ENCODE assay signal across 1 cellular context in the genomic region with DNA sequence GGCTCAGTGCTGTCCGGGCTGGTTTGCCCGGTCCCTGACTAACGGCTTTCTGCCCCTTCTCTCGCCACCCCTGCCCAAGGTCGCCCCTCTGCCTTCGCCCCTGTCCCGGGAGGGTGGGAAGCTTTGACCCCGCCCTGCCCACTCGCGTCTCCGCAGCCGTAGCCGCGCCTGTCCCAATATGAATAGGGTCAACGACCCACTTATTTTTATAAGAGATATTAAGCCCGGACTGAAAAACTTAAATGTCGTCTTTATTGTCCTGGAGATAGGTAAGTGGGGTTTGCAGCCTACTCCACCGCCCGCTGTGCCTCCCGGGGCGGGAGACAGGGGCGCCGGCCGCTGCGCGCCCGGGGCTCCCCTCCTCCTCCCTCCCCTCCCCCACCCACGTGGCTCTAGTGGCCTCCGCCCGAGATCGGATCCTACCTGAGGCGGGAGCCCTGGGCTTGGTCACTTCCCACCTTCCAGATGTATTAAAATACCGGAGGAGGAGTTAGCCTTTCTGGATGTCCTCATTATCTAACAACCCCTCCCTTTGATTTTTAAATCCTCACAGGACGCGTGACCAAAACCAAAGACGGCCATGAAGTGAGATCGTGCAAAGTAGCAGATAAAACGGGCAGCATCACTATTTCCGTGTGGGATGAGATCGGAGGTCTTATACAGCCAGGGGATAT.
TF ChIP-seq lines count a peak whose summit lies in the region.

No MANE protein-coding gene starts in this region.

TF ChIP-seq in K562, 482 proteins besides CTCF, POLR2A, EP300 and RAD21 (continued from another document):
- TF ChIP-seq, protein P1, sequence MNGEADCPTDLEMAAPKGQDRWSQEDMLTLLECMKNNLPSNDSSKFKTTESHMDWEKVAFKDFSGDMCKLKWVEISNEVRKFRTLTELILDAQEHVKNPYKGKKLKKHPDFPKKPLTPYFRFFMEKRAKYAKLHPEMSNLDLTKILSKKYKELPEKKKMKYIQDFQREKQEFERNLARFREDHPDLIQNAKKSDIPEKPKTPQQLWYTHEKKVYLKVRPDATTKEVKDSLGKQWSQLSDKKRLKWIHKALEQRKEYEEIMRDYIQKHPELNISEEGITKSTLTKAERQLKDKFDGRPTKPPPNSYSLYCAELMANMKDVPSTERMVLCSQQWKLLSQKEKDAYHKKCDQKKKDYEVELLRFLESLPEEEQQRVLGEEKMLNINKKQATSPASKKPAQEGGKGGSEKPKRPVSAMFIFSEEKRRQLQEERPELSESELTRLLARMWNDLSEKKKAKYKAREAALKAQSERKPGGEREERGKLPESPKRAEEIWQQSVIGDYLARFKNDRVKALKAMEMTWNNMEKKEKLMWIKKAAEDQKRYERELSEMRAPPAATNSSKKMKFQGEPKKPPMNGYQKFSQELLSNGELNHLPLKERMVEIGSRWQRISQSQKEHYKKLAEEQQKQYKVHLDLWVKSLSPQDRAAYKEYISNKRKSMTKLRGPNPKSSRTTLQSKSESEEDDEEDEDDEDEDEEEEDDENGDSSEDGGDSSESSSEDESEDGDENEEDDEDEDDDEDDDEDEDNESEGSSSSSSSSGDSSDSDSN (IDR thresholded peaks at IDR 0.05; ENCODE audit: borderline replicate concordance in 1 of 2, low read depth in 2 of 2, low read length in 2 of 2), result peak in 1 of 2 experiments; percentile 39; a peak in 1 of 4 replicates
- TF ChIP-seq CBX8 (IDR thresholded peaks at IDR 0.05; ENCODE audit: borderline replicate concordance, extremely low read depth, low read depth, low read length, poor library complexity, severe bottlenecking) (no peak), CHD2 (IDR thresholded peaks at IDR 0.05; ENCODE audit: low read depth, low read length) (peak; percentile 52; the same call in 1 of the 2 replicates), ZKSCAN8 (CRISPR knock-in tag; IDR thresholded peaks at IDR 0.05) (0 out of 2 replicates have a peak, but pooled peaks have one; percentile 24), MYBL2 (IDR thresholded peaks at IDR 0.05; ENCODE audit: low read depth) (0 out of 2 replicates have a peak, but pooled peaks have one; percentile 11), MYBL2 (CRISPR knock-in tag; IDR thresholded peaks at IDR 0.05; ENCODE audit: borderline replicate concordance) (no peak), ATF7 (IDR thresholded peaks at IDR 0.05) (peak; percentile 12; the same call in 1 of the 2 replicates), SUPT5H (IDR thresholded peaks at IDR 0.05) (no peak), FOXK1 (CRISPR knock-in tag; IDR thresholded peaks at IDR 0.05; ENCODE audit: borderline replicate concordance) (no peak), SAP30 (IDR thresholded peaks at IDR 0.05; ENCODE audit: borderline replicate concordance, insufficient read depth, low read depth, low read length, poor library complexity, severe bottlenecking) (peak; percentile 52), SMARCE1 (IDR thresholded peaks at IDR 0.05) (0 out of 2 replicates have a peak, but pooled peaks have one; percentile 5), RCOR1 (IDR thresholded peaks at IDR 0.05; ENCODE audit: borderline replicate concordance in 1 of 2, low read depth in 2 of 2, low read length in 2 of 2) (peak in 1 of 2 experiments; percentile 43; a peak in 2 of 4 replicates), SOX6 (IDR thresholded peaks at IDR 0.05) (no peak), ZNF75A (CRISPR knock-in tag; IDR thresholded peaks at IDR 0.05) (no peak), NFIC (IDR thresholded peaks at IDR 0.05) (0 out of 2 replicates have a peak, but pooled peaks have one; percentile 2), HNRNPL (IDR thresholded peaks at IDR 0.05; ENCODE audit: low read depth, low read length) (no peak), ZFX (CRISPR knock-in tag; IDR thresholded peaks at IDR 0.05) (peak; percentile 32), XRCC4 (IDR thresholded peaks at IDR 0.05; ENCODE audit: extremely low read depth, insufficient read depth, insufficient read length) (no peak), NFE2 (IDR thresholded peaks at IDR 0.05; ENCODE audit: low read depth) (no peak), PCBP1 (IDR thresholded peaks at IDR 0.05; ENCODE audit: low read depth, low read length, poor library complexity, severe bottlenecking) (peak; percentile 93), MYC (IDR thresholded peaks at IDR 0.05; ENCODE audit: low read depth, low read length) (peak; percentile 96), MYC (CRISPR knock-in tag; IDR thresholded peaks at IDR 0.05; ENCODE audit: borderline replicate concordance, low read depth) (0 out of 2 replicates have a peak, but pooled peaks have one; percentile 48), EP400 (IDR thresholded peaks at IDR 0.05) (peak; percentile 78), CC2D1A (IDR thresholded peaks at IDR 0.05) (peak; percentile 7; the same call in 1 of the 2 replicates), PRPF4 (IDR thresholded peaks at IDR 0.05; ENCODE audit: insufficient read depth, low read depth, low read length, poor library complexity, severe bottlenecking) (peak; percentile 11), POLR2AphosphoS5 (IDR thresholded peaks at IDR 0.05; ENCODE audit: control insufficient read depth, insufficient read depth, low read depth, low read length) (peak; percentile 46), CBFA2T3 (IDR thresholded peaks at IDR 0.05) (peak; percentile 8; the same call in 1 of the 2 replicates), RB1 (IDR thresholded peaks at IDR 0.05; ENCODE audit: low read depth) (0 out of 2 replicates have a peak, but pooled peaks have one; percentile 22), ZNF589 (CRISPR knock-in tag; IDR thresholded peaks at IDR 0.05; ENCODE audit: low read depth) (0 out of 2 replicates have a peak, but pooled peaks have one; percentile 30), ZNF766 (CRISPR knock-in tag; conservative IDR thresholded peaks at IDR 0.05) (no peak)
- TF ChIP-seq, protein P2, sequence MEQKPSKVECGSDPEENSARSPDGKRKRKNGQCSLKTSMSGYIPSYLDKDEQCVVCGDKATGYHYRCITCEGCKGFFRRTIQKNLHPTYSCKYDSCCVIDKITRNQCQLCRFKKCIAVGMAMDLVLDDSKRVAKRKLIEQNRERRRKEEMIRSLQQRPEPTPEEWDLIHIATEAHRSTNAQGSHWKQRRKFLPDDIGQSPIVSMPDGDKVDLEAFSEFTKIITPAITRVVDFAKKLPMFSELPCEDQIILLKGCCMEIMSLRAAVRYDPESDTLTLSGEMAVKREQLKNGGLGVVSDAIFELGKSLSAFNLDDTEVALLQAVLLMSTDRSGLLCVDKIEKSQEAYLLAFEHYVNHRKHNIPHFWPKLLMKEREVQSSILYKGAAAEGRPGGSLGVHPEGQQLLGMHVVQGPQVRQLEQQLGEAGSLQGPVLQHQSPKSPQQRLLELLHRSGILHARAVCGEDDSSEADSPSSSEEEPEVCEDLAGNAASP (IDR thresholded peaks at IDR 0.05), result no peak
- TF ChIP-seq, protein P3, sequence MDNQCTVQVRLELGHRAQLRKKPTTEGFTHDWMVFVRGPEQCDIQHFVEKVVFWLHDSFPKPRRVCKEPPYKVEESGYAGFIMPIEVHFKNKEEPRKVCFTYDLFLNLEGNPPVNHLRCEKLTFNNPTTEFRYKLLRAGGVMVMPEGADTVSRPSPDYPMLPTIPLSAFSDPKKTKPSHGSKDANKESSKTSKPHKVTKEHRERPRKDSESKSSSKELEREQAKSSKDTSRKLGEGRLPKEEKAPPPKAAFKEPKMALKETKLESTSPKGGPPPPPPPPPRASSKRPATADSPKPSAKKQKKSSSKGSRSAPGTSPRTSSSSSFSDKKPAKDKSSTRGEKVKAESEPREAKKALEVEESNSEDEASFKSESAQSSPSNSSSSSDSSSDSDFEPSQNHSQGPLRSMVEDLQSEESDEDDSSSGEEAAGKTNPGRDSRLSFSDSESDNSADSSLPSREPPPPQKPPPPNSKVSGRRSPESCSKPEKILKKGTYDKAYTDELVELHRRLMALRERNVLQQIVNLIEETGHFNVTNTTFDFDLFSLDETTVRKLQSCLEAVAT (IDR thresholded peaks at IDR 0.05), result peak in 1 of 2 experiments; percentile 15; a peak in 2 of 4 replicates
- TF ChIP-seq, protein P4, sequence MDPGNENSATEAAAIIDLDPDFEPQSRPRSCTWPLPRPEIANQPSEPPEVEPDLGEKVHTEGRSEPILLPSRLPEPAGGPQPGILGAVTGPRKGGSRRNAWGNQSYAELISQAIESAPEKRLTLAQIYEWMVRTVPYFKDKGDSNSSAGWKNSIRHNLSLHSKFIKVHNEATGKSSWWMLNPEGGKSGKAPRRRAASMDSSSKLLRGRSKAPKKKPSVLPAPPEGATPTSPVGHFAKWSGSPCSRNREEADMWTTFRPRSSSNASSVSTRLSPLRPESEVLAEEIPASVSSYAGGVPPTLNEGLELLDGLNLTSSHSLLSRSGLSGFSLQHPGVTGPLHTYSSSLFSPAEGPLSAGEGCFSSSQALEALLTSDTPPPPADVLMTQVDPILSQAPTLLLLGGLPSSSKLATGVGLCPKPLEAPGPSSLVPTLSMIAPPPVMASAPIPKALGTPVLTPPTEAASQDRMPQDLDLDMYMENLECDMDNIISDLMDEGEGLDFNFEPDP (CRISPR knock-in tag; IDR thresholded peaks at IDR 0.05), result no peak
- TF ChIP-seq, protein P5, sequence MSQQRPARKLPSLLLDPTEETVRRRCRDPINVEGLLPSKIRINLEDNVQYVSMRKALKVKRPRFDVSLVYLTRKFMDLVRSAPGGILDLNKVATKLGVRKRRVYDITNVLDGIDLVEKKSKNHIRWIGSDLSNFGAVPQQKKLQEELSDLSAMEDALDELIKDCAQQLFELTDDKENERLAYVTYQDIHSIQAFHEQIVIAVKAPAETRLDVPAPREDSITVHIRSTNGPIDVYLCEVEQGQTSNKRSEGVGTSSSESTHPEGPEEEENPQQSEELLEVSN (IDR thresholded peaks at IDR 0.05; ENCODE audit: borderline replicate concordance in 1 of 2, extremely low read depth in 1 of 2, insufficient read depth in 1 of 2, insufficient read length in 1 of 2, low read depth in 1 of 2, low read length in 1 of 2, poor library complexity in 1 of 2, severe bottlenecking in 1 of 2), result peak; percentile 46 to 73
- TF ChIP-seq, protein P6, sequence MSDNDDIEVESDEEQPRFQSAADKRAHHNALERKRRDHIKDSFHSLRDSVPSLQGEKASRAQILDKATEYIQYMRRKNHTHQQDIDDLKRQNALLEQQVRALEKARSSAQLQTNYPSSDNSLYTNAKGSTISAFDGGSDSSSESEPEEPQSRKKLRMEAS (CRISPR knock-in tag; IDR thresholded peaks at IDR 0.05), result peak; percentile 53
- TF ChIP-seq, protein P7, sequence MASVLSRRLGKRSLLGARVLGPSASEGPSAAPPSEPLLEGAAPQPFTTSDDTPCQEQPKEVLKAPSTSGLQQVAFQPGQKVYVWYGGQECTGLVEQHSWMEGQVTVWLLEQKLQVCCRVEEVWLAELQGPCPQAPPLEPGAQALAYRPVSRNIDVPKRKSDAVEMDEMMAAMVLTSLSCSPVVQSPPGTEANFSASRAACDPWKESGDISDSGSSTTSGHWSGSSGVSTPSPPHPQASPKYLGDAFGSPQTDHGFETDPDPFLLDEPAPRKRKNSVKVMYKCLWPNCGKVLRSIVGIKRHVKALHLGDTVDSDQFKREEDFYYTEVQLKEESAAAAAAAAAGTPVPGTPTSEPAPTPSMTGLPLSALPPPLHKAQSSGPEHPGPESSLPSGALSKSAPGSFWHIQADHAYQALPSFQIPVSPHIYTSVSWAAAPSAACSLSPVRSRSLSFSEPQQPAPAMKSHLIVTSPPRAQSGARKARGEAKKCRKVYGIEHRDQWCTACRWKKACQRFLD (CRISPR knock-in tag; IDR thresholded peaks at IDR 0.05), result peak; percentile 1; the same call in 1 of the 2 replicates
